Comparison of ENCODE assay signal across 12 cellular contexts in genomic region chr1:232249335-232249734, GRCh38.
"Had no signal": no experiment of that assay in that cellular context is flagged by ENCODE, and none has a peak within 500 bp of the region (broad histone marks: within the 10 kb centered on the region; RNA-seq: fewer than 3 reads in every experiment).

No MANE protein-coding gene starts in this region.

- H3K27me3 ChIP-seq: right atrium auricular region, tibial nerve, uterus had no signal

- DNase-seq: activated CD4-positive, alpha-beta memory T cell treated with anti-CD3 and anti-CD28 coated beads, Interleukin-2, amount 10 ng/mL, durations not matched to agents 7 days and 5 days; activated CD4-positive, alpha-beta T cell treated with anti-CD3 and anti-CD28 coated beads for 36 hours; activated CD8-positive, alpha-beta memory T cell treated with anti-CD3 and anti-CD28 coated beads, Interleukin-2, amount 10 ng/mL, durations not matched to agents 7 days and 5 days; activated naive CD4-positive, alpha-beta T cell; activated naive CD8-positive, alpha-beta T cell treated with anti-CD3 and anti-CD28 coated beads, Interleukin-2, amount 50 U/mL, for 24 hours; aorta; cortex of kidney; left lung; T1000; uterus had no signal

- H3K4me3 ChIP-seq: left lung, right atrium auricular region, tibial nerve, uterus had no signal

- H3K36me3 ChIP-seq: left lung, right atrium auricular region, tibial nerve, uterus had no signal

- H3K27ac ChIP-seq: left lung, right atrium auricular region, tibial nerve, uterus had no signal

- H3K9me3 ChIP-seq: left lung, right atrium auricular region, tibial nerve, uterus had no signal

- H3K4me1 ChIP-seq: left lung, right atrium auricular region, tibial nerve, uterus had no signal
